In the genomic region with DNA sequence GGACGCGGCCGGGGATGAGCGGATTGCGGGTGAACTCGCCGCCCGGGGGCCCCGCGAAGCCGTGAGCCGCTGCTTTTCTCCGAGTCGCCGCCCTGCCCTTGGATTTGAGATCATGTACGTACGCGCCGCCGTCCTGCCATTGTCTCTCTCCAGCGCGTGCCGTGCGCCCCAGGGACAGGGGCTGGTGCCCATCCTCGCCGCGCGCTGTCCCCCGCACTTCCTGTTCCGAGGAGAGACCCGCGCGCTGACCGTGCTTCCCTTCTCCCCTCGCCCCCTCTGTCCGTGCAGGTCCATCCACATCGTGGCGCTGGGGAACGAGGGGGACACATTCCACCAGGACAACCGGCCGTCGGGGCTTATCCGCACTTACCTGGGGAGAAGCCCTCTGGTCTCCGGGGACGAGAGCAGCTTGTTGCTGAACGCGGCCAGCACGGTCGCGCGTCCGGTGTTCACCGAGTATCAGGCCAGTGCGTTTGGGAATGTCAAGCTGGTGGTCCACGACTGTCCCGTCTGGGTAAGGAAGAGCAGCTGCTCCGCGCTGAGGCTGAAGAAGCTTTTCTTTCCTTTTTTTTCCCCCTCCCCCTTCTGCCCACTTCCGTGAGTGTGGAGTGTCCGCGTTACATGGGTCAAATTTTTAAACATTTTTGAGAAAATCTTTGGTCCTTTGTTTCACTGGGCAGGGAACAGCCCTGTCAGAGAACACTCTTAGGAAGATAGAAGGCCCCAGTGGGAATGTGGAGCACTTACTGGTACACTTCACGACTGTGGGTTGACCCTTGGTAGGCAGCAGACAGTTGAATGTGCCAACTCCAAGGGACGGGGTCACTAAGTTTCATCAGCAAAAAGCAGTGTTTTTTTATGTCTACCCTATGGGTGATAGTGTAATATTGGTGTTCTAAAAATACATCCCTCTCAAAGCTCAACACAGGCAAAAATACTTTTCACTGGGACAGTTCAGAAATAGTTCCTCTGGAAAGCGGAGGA, we compare ENCODE assay signal across 1 cellular context.
A peak's percentile ranks its signal among the peaks of the same experiment; 100 is the strongest.
TF ChIP-seq lines count a peak whose summit lies in the region.

No MANE protein-coding gene starts in this region.

TF ChIP-seq in HepG2, 621 proteins besides CTCF, POLR2A, EP300 and RAD21 (continued from another document and continues in another):
- TF ChIP-seq, protein P1, sequence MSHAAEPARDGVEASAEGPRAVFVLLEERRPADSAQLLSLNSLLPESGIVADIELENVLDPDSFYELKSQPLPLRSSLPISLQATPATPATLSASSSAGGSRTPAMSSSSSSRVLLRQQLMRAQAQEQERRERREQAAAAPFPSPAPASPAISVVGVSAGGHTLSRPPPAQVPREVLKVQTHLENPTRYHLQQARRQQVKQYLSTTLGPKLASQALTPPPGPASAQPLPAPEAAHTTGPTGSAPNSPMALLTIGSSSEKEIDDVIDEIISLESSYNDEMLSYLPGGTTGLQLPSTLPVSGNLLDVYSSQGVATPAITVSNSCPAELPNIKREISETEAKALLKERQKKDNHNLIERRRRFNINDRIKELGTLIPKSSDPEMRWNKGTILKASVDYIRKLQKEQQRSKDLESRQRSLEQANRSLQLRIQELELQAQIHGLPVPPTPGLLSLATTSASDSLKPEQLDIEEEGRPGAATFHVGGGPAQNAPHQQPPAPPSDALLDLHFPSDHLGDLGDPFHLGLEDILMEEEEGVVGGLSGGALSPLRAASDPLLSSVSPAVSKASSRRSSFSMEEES (CRISPR knock-in tag; IDR thresholded peaks at IDR 0.05): no peak
- TF ChIP-seq HDAC1 (CRISPR knock-in tag; IDR thresholded peaks at IDR 0.05) (0 out of 2 replicates have a peak, but pooled peaks have one; percentile 54), SP2 (CRISPR knock-in tag; IDR thresholded peaks at IDR 0.05) (no peak), ZNF18 (CRISPR knock-in tag; IDR thresholded peaks at IDR 0.05; ENCODE audit: insufficient replicate concordance) (no peak), LRRFIP1 (CRISPR knock-in tag; conservative IDR thresholded peaks at IDR 0.05) (no peak), ZNF629 (CRISPR knock-in tag; conservative IDR thresholded peaks at IDR 0.05) (no peak), RBAK (CRISPR knock-in tag; IDR thresholded peaks at IDR 0.05) (no peak), U2AF2 (IDR thresholded peaks at IDR 0.05; ENCODE audit: low read depth, low read length) (no peak), ZNF251 (CRISPR knock-in tag; IDR thresholded peaks at IDR 0.05) (no peak), ZSCAN25 (CRISPR knock-in tag; IDR thresholded peaks at IDR 0.05) (peak; percentile 65; the same call in 1 of the 2 replicates), YY1 (IDR thresholded peaks at IDR 0.05; ENCODE audit: insufficient read depth, insufficient replicate concordance, low read depth, low read length) (no peak), RFXANK (CRISPR knock-in tag; IDR thresholded peaks at IDR 0.05) (no peak), ZNF619 (CRISPR knock-in tag; IDR thresholded peaks at IDR 0.05) (0 out of 2 replicates have a peak, but pooled peaks have one; percentile 45), ZNF670 (CRISPR knock-in tag; IDR thresholded peaks at IDR 0.05; ENCODE audit: borderline replicate concordance) (no peak), TBX3 (IDR thresholded peaks at IDR 0.05; ENCODE audit: borderline replicate concordance) (no peak), ZNF432 (CRISPR knock-in tag; IDR thresholded peaks at IDR 0.05; ENCODE audit: borderline replicate concordance) (0 out of 2 replicates have a peak, but pooled peaks have one; percentile 35), HMG20B (CRISPR knock-in tag; conservative IDR thresholded peaks at IDR 0.05) (no peak), IRF9 (CRISPR knock-in tag; IDR thresholded peaks at IDR 0.05; ENCODE audit: borderline replicate concordance) (peak; percentile 89; the same call in 1 of the 2 replicates), THAP7 (CRISPR knock-in tag; IDR thresholded peaks at IDR 0.05) (no peak), AKAP8 (CRISPR knock-in tag; IDR thresholded peaks at IDR 0.05) (0 out of 2 replicates have a peak, but pooled peaks have one; percentile 66), NCOR1 (IDR thresholded peaks at IDR 0.05; ENCODE audit: borderline replicate concordance, low read length) (no peak), PRPF4 (IDR thresholded peaks at IDR 0.05; ENCODE audit: low read depth, low read length, poor library complexity, severe bottlenecking) (no peak), ZNF460 (CRISPR knock-in tag; IDR thresholded peaks at IDR 0.05; ENCODE audit: borderline replicate concordance) (no peak), ZNF296 (CRISPR knock-in tag; conservative IDR thresholded peaks at IDR 0.05) (no peak; the same call in 1 of the 2 replicates), HIC2 (CRISPR knock-in tag; IDR thresholded peaks at IDR 0.05; ENCODE audit: low read depth) (0 out of 2 replicates have a peak, but pooled peaks have one; percentile 52), ZNF10 (CRISPR knock-in tag; IDR thresholded peaks at IDR 0.05; ENCODE audit: borderline replicate concordance, low read depth) (no peak), ZNF556 (CRISPR knock-in tag; IDR thresholded peaks at IDR 0.05; ENCODE audit: borderline replicate concordance) (no peak), ZNF503 (CRISPR knock-in tag; IDR thresholded peaks at IDR 0.05) (no peak), SKI (IDR thresholded peaks at IDR 0.05; ENCODE audit: partially characterized antibody) (no peak), GTF2F1 (IDR thresholded peaks at IDR 0.05; ENCODE audit: low read length) (no peak)
- TF ChIP-seq, protein P2, sequence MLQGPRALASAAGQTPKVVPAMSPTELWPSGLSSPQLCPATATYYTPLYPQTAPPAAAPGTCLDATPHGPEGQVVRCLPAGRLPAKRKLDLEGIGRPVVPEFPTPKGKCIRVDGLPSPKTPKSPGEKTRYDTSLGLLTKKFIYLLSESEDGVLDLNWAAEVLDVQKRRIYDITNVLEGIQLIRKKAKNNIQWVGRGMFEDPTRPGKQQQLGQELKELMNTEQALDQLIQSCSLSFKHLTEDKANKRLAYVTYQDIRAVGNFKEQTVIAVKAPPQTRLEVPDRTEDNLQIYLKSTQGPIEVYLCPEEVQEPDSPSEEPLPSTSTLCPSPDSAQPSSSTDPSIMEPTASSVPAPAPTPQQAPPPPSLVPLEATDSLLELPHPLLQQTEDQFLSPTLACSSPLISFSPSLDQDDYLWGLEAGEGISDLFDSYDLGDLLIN (CRISPR knock-in tag; IDR thresholded peaks at IDR 0.05; ENCODE audit: borderline replicate concordance): no peak
- TF ChIP-seq, protein P3, sequence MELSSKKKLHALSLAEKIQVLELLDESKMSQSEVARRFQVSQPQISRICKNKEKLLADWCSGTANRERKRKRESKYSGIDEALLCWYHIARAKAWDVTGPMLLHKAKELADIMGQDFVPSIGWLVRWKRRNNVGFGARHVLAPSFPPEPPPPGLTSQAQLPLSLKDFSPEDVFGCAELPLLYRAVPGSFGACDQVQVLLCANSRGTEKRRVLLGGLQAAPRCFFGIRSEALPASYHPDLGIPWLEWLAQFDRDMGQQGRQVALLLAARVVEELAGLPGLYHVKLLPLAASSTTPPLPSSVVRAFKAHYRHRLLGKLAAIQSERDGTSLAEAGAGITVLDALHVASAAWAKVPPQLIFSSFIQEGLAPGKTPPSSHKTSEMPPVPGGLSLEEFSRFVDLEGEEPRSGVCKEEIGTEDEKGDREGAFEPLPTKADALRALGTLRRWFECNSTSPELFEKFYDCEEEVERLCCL (CRISPR knock-in tag; IDR thresholded peaks at IDR 0.05; ENCODE audit: borderline replicate concordance): no peak
- TF ChIP-seq, protein P4, sequence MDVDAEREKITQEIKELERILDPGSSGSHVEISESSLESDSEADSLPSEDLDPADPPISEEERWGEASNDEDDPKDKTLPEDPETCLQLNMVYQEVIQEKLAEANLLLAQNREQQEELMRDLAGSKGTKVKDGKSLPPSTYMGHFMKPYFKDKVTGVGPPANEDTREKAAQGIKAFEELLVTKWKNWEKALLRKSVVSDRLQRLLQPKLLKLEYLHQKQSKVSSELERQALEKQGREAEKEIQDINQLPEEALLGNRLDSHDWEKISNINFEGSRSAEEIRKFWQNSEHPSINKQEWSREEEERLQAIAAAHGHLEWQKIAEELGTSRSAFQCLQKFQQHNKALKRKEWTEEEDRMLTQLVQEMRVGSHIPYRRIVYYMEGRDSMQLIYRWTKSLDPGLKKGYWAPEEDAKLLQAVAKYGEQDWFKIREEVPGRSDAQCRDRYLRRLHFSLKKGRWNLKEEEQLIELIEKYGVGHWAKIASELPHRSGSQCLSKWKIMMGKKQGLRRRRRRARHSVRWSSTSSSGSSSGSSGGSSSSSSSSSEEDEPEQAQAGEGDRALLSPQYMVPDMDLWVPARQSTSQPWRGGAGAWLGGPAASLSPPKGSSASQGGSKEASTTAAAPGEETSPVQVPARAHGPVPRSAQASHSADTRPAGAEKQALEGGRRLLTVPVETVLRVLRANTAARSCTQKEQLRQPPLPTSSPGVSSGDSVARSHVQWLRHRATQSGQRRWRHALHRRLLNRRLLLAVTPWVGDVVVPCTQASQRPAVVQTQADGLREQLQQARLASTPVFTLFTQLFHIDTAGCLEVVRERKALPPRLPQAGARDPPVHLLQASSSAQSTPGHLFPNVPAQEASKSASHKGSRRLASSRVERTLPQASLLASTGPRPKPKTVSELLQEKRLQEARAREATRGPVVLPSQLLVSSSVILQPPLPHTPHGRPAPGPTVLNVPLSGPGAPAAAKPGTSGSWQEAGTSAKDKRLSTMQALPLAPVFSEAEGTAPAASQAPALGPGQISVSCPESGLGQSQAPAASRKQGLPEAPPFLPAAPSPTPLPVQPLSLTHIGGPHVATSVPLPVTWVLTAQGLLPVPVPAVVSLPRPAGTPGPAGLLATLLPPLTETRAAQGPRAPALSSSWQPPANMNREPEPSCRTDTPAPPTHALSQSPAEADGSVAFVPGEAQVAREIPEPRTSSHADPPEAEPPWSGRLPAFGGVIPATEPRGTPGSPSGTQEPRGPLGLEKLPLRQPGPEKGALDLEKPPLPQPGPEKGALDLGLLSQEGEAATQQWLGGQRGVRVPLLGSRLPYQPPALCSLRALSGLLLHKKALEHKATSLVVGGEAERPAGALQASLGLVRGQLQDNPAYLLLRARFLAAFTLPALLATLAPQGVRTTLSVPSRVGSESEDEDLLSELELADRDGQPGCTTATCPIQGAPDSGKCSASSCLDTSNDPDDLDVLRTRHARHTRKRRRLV (CRISPR knock-in tag; IDR thresholded peaks at IDR 0.05): peak; percentile 55; the same call in 1 of the 2 replicates
